1 cellular context compared by ENCODE assay signal in the genomic region with DNA sequence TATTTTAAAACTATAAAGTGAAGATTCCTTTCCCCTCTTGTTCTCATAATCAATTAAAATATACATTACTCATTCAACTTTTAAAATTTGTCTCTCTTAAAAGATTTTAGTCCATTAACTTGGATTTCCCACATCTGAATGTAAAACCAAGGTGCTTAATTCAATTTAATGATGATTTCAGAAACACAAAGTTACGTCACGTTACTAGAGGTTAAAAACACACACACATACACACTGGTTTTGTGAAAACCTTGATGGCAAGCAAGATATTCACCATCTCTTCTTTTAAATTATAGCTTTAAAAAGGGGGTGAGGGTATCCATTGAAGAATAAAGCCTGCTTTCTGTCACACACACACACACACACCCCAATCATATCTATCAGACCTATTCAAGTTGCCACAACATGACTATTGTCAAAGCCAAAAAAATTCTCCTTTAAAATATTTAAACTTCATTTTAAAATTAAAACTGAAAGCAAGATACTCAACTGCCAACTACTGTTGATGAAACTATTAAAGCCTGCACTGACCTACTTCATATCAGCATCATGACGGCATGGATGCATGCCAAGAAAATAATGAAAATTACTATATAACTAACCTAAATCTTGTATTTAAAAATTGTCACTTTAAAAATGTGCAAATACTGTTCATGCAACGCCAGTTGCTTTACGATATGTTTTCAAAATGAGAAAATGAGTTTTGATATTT.
TF ChIP-seq lines count a peak whose summit lies in the region.

No MANE protein-coding gene starts in this region.

TF ChIP-seq in HCT116, 20 proteins besides CTCF, POLR2A, EP300 and RAD21 (continued from another document):
- TF ChIP-seq REST (IDR thresholded peaks at IDR 0.05; ENCODE audit: low read depth), result no peak
- no peak for TF ChIP-seq ZBTB33 (IDR thresholded peaks at IDR 0.05; ENCODE audit: extremely low read depth, insufficient replicate concordance, low read length)
- no peak for TF ChIP-seq JUND (IDR thresholded peaks at IDR 0.05)
- TF ChIP-seq TCF7L2 (IDR thresholded peaks at IDR 0.05; ENCODE audit: borderline replicate concordance, extremely low read depth, insufficient read depth, insufficient read length), result no peak
- TF ChIP-seq SP1 (IDR thresholded peaks at IDR 0.05; ENCODE audit: low read depth), result no peak
